ENCODE assay signal across 24 cellular contexts in the genomic region with DNA sequence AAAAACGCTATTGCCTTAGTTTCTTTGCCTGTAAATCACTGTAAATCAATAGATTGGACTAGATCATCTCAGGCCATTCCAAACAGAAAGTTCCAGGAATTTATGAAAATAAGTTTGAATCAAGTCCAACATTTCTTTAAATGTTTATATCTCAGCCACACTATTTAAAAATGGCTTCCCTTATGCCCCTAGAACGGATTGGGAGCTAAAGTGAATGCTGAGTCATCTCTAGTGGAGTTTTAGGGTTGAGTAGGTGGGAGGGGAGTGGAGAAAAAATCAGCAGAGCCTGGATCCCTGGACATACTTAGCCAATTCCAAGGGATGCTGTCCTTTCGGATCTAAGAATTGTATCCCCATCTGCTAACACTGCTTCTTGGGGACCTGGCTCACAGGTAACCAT. TPM values are rescaled to one million over a fixed set of nuclear protein-coding genes. Genes with fewer than 3 reads are reported as not detected.
"Had no signal": no experiment of that assay in that cellular context is flagged by ENCODE, and none has a peak within 500 bp of the region (broad histone marks: within the 10 kb centered on the region; RNA-seq: fewer than 3 reads in every experiment).

No MANE protein-coding gene starts in this region.

- H3K4me3 ChIP-seq: MG63 had no signal

- H3K27ac ChIP-seq: RWPE1 had no signal

- ATAC-seq: Panc1, T-cell had no signal

- H3K9ac ChIP-seq: SK-N-SH had no signal

- DNase-seq: Karpas-422, KG1, MG63, NCI-H1092, NCI-H1105 treated with DMSO at 0.1 percent for 48 hours, NCI-H1417 treated with DMSO at 0.1 percent for 48 hours, NCI-H146, NCI-H1694 treated with DMSO at 0.1 percent for 48 hours, NCI-H2029, NCI-H2081 treated with DMSO at 0.1 percent for 48 hours, NCI-H2171, NCI-H226, NCI-H446, NCI-H510A, NCI-H524 treated with DMSO at 0.1 percent for 48 hours, NCI-H69, NCI-H774, SHP77, SK-N-SH, SW 1271, T-cell had no signal

- H3K9me3 ChIP-seq: SK-N-SH had no signal

- H3K27me3 ChIP-seq: MG63 had no signal

- H3K36me3 ChIP-seq: MG63 had no signal

- H3K4me2 ChIP-seq: SK-N-SH had no signal

RNA-seq across cellular contexts. Expression of a gene that starts 48.6 kb away (rescaled TPM):
- total RNA-seq: HT1080 had no signal
- polyA plus RNA-seq: SK-N-SH had no signal
